8 cellular contexts compared by ENCODE assay signal in genomic region chr7:3038011-3038410, GRCh38. TPM values are rescaled to one million over a fixed set of nuclear protein-coding genes. Genes with fewer than 3 reads are reported as not detected.
DNase-seq lines count a peak whose midpoint lies in the region; ATAC-seq lines count a peak whose summit lies in the region.
"Not testable (repeated sequence)": the region's sequence is repeated elsewhere in the genome, so short reads cannot be mapped to it uniquely, and the experiment has no call there.

No MANE protein-coding gene starts in this region.

- H3K9me3 Mint-ChIP-seq in CD4-positive, CD25-positive, alpha-beta regulatory T cell; activated CD4-positive, alpha-beta T cell treated with anti-CD3 and anti-CD28 coated beads for 36 hours (ENCODE audit: low read depth); activated naive CD4-positive, alpha-beta T cell treated with anti-CD3 and anti-CD28 coated beads, Interleukin-2, amount 10 ng/mL, durations not matched to agents 7 days and 5 days; central memory CD8-positive, alpha-beta T cell; naive thymus-derived CD4-positive, alpha-beta T cell; stimulated activated naive CD8-positive, alpha-beta T cell treated with anti-CD3 and anti-CD28 coated beads, Interleukin-15, Interleukin-2, amounts not matched to agents 100 ng/mL and 50 ng/mL, for 24 hours: not testable (repeated sequence)

- H3K4me3 ChIP-seq in CD4-positive, CD25-positive, alpha-beta regulatory T cell (ENCODE audit: low read depth, low read length); naive thymus-derived CD4-positive, alpha-beta T cell (ENCODE audit: low read length): not testable (repeated sequence)

- H3K27ac ChIP-seq in CD4-positive, CD25-positive, alpha-beta regulatory T cell (ENCODE audit: insufficient read depth, low read length, poor library complexity, severe bottlenecking); naive thymus-derived CD4-positive, alpha-beta T cell (ENCODE audit: low read depth, low read length): not testable (repeated sequence)

- not testable (repeated sequence) for H3K27me3 ChIP-seq in CD4-positive, CD25-positive, alpha-beta regulatory T cell (ENCODE audit: control insufficient read depth, insufficient read depth, low read length); naive thymus-derived CD4-positive, alpha-beta T cell (ENCODE audit: control insufficient read depth in 2 of 2, insufficient read depth in 2 of 2, low read length in 2 of 2)

- not testable (repeated sequence) for H3K9me3 ChIP-seq in CD4-positive, CD25-positive, alpha-beta regulatory T cell (ENCODE audit: control insufficient read depth in 2 of 2, low read length in 2 of 2); naive thymus-derived CD4-positive, alpha-beta T cell (ENCODE audit: control insufficient read depth in 2 of 3, low read length in 3 of 3)

- H3K27me3 Mint-ChIP-seq in CD4-positive, CD25-positive, alpha-beta regulatory T cell; activated CD4-positive, alpha-beta T cell treated with anti-CD3 and anti-CD28 coated beads for 36 hours; activated naive CD4-positive, alpha-beta T cell treated with anti-CD3 and anti-CD28 coated beads, Interleukin-2, amount 10 ng/mL, durations not matched to agents 7 days and 5 days; central memory CD8-positive, alpha-beta T cell; naive thymus-derived CD4-positive, alpha-beta T cell; stimulated activated naive CD8-positive, alpha-beta T cell treated with anti-CD3 and anti-CD28 coated beads, Interleukin-15, Interleukin-2, amounts not matched to agents 100 ng/mL and 50 ng/mL, for 24 hours: not testable (repeated sequence)

- peaks cover 45% of the 10 kb centered on the region for H3K4me1 ChIP-seq in CD4-positive, CD25-positive, alpha-beta regulatory T cell (ENCODE audit: control insufficient read depth, insufficient read depth, low read length, poor library complexity, severe bottlenecking)
- peaks cover 29 to 44% of the 10 kb centered on the region in 2 donors for H3K4me1 ChIP-seq in naive thymus-derived CD4-positive, alpha-beta T cell (ENCODE audit: control insufficient read depth in 2 of 2, insufficient read depth in 2 of 2, low read length in 2 of 2)

- not testable (repeated sequence) for ATAC-seq in CD4-positive, CD25-positive, alpha-beta regulatory T cell (ENCODE audit: low read depth in 2 of 2); activated CD4-positive, alpha-beta T cell treated with anti-CD3 and anti-CD28 coated beads for 36 hours; central memory CD8-positive, alpha-beta T cell (replicated peaks; ENCODE audit: extremely low read depth, poor library complexity, severe bottlenecking); naive thymus-derived CD4-positive, alpha-beta T cell

- peaks cover 29 to 73% (median 54%) of the 10 kb centered on the region in 4 donors for H3K4me1 Mint-ChIP-seq in CD4-positive, CD25-positive, alpha-beta regulatory T cell
- H3K4me1 Mint-ChIP-seq in activated CD4-positive, alpha-beta T cell treated with anti-CD3 and anti-CD28 coated beads for 36 hours: peaks cover 63% of the 10 kb centered on the region
- H3K4me1 Mint-ChIP-seq in activated naive CD4-positive, alpha-beta T cell treated with anti-CD3 and anti-CD28 coated beads, Interleukin-2, amount 10 ng/mL, durations not matched to agents 7 days and 5 days: peaks cover 62% of the 10 kb centered on the region
- H3K4me1 Mint-ChIP-seq in central memory CD8-positive, alpha-beta T cell: peaks cover 81% of the 10 kb centered on the region
- H3K4me1 Mint-ChIP-seq in naive thymus-derived CD4-positive, alpha-beta T cell: peaks cover 55 to 85% (median 67%) of the 10 kb centered on the region in 7 donors
- peaks cover 75% of the 10 kb centered on the region for H3K4me1 Mint-ChIP-seq in stimulated activated naive CD8-positive, alpha-beta T cell treated with anti-CD3 and anti-CD28 coated beads, Interleukin-15, Interleukin-2, amounts not matched to agents 100 ng/mL and 50 ng/mL, for 24 hours (ENCODE audit: low read depth)

- H3K36me3 Mint-ChIP-seq in CD4-positive, CD25-positive, alpha-beta regulatory T cell: peaks cover 36% of the 10 kb centered on the region
- H3K36me3 Mint-ChIP-seq in activated CD4-positive, alpha-beta T cell treated with anti-CD3 and anti-CD28 coated beads for 36 hours (ENCODE audit: low read depth): peaks cover 56% of the 10 kb centered on the region
- H3K36me3 Mint-ChIP-seq in activated naive CD4-positive, alpha-beta T cell treated with anti-CD3 and anti-CD28 coated beads, Interleukin-2, amount 10 ng/mL, durations not matched to agents 7 days and 5 days: peaks cover 45% of the 10 kb centered on the region
- peaks cover 34% of the 10 kb centered on the region for H3K36me3 Mint-ChIP-seq in central memory CD8-positive, alpha-beta T cell (ENCODE audit: insufficient read depth)
- H3K36me3 Mint-ChIP-seq in naive thymus-derived CD4-positive, alpha-beta T cell: peaks cover 0 to 45% (median 29%) of the 10 kb centered on the region in 5 donors
- H3K36me3 Mint-ChIP-seq in stimulated activated naive CD8-positive, alpha-beta T cell treated with anti-CD3 and anti-CD28 coated beads, Interleukin-15, Interleukin-2, amounts not matched to agents 100 ng/mL and 50 ng/mL, for 24 hours (ENCODE audit: low read depth): peaks cover 58% of the 10 kb centered on the region

- H3K27ac Mint-ChIP-seq in CD4-positive, CD25-positive, alpha-beta regulatory T cell: peak overlapping the region in 2 of 3 donors; percentile 63 to 70
- peak overlapping the region; percentile 79 for H3K27ac Mint-ChIP-seq in activated CD4-positive, alpha-beta T cell treated with anti-CD3 and anti-CD28 coated beads for 36 hours
- peak overlapping the region; percentile 44 for H3K27ac Mint-ChIP-seq in activated naive CD4-positive, alpha-beta T cell treated with anti-CD3 and anti-CD28 coated beads, Interleukin-2, amount 10 ng/mL, durations not matched to agents 7 days and 5 days
- peak overlapping the region; percentile 91 for H3K27ac Mint-ChIP-seq in central memory CD8-positive, alpha-beta T cell (ENCODE audit: low read depth)
- H3K27ac Mint-ChIP-seq in naive thymus-derived CD4-positive, alpha-beta T cell: peak overlapping the region; percentile 17 to 90 (median 77)
- peak overlapping the region; percentile 21 for H3K27ac Mint-ChIP-seq in stimulated activated naive CD8-positive, alpha-beta T cell treated with anti-CD3 and anti-CD28 coated beads, Interleukin-15, Interleukin-2, amounts not matched to agents 100 ng/mL and 50 ng/mL, for 24 hours

- intact Hi-C loops in activated CD4-positive, alpha-beta T cell treated with anti-CD3 and anti-CD28 coated beads for 36 hours (cut with DNase I, micrococcal nuclease); naive thymus-derived CD4-positive, alpha-beta T cell (cut with micrococcal nuclease): not testable (repeated sequence)

- DNase-seq in CD4-positive, CD25-positive, alpha-beta regulatory T cell; activated CD4-positive, alpha-beta T cell treated with anti-CD3 and anti-CD28 coated beads for 36 hours; activated naive CD4-positive, alpha-beta T cell treated with anti-CD3 and anti-CD28 coated beads, Interleukin-2, amount 10 ng/mL, durations not matched to agents 7 days and 5 days; central memory CD8-positive, alpha-beta T cell (ENCODE audit: low spot score in 2 of 2); naive thymus-derived CD4-positive, alpha-beta T cell: not testable (repeated sequence)
- peak; percentile 12 to 21 for DNase-seq in NCI-H524 (lab: John Stamatoyannopoulos, UW)
- DNase-seq in activated CD8-positive, alpha-beta memory T cell treated with anti-CD3 and anti-CD28 coated beads, Interleukin-2, amount 50 U/mL, for 48 hours: peak; percentile 34

- POLR2A ChIA-PET in activated CD4-positive, alpha-beta T cell treated with anti-CD3 and anti-CD28 coated beads for 36 hours (lab: Charles Lee): interaction anchor here (0.7 kb wide), 1 partner anchor 71 kb away, joined by 3 read pairs; no protein-coding TSS in a partner anchor
- POLR2A ChIA-PET in naive thymus-derived CD4-positive, alpha-beta T cell (lab: Charles Lee): not testable (repeated sequence)

- peak overlapping the region in 1 of 4 donors; percentile 72 for H3K4me3 Mint-ChIP-seq in CD4-positive, CD25-positive, alpha-beta regulatory T cell
- H3K4me3 Mint-ChIP-seq in activated CD4-positive, alpha-beta T cell treated with anti-CD3 and anti-CD28 coated beads for 36 hours; activated naive CD4-positive, alpha-beta T cell treated with anti-CD3 and anti-CD28 coated beads, Interleukin-2, amount 10 ng/mL, durations not matched to agents 7 days and 5 days: not testable (repeated sequence)
- peak overlapping the region; percentile 14 for H3K4me3 Mint-ChIP-seq in central memory CD8-positive, alpha-beta T cell
- H3K4me3 Mint-ChIP-seq in naive thymus-derived CD4-positive, alpha-beta T cell: peak overlapping the region in 8 of 10 donors; percentile 33 to 96 (median 55)
- peak overlapping the region; percentile 5 for H3K4me3 Mint-ChIP-seq in stimulated activated naive CD8-positive, alpha-beta T cell treated with anti-CD3 and anti-CD28 coated beads, Interleukin-15, Interleukin-2, amounts not matched to agents 100 ng/mL and 50 ng/mL, for 24 hours

- peaks cover 17% of the 10 kb centered on the region for H3K36me3 ChIP-seq in CD4-positive, CD25-positive, alpha-beta regulatory T cell (ENCODE audit: control insufficient read depth, insufficient read depth, low read length)
- H3K36me3 ChIP-seq in naive thymus-derived CD4-positive, alpha-beta T cell (ENCODE audit: control insufficient read depth in 2 of 3, insufficient read depth in 3 of 3, low read length in 3 of 3): not testable (repeated sequence)

- CTCF ChIA-PET in activated CD4-positive, alpha-beta T cell treated with anti-CD3 and anti-CD28 coated beads for 36 hours (lab: Charles Lee); activated naive CD4-positive, alpha-beta T cell treated with anti-CD3 and anti-CD28 coated beads, Interleukin-2, amount 10 ng/mL, durations not matched to agents 7 days and 5 days (lab: Charles Lee); naive thymus-derived CD4-positive, alpha-beta T cell (lab: Charles Lee): not testable (repeated sequence)

RNA-seq across cellular contexts. Expression of gene CARD11, which starts 5.7 kb away (rescaled TPM):
- 118 TPM for total RNA-seq in CD4-positive, CD25-positive, alpha-beta regulatory T cell
- 10 to 100 TPM in 2 of 4 donors, 1 to 10 TPM in 2; 7.1 to 11.6 (median 10.0) TPM for polyA plus RNA-seq in CD4-positive, CD25-positive, alpha-beta regulatory T cell
- total RNA-seq in activated CD4-positive, alpha-beta T cell treated with anti-CD3 and anti-CD28 coated beads for 36 hours: 100 to 1,000 TPM; 108 to 118 TPM
- total RNA-seq in naive thymus-derived CD4-positive, alpha-beta T cell: 100 to 1,000 TPM; 112 to 136 (median 118) TPM
- 10 to 100 TPM; 13.3 to 44.5 TPM for polyA plus RNA-seq in naive thymus-derived CD4-positive, alpha-beta T cell

Comparison
In these comparisons a context has a peak if more than half of its experiments do, and no peak if none do; other contexts are left out.
1. H3K27ac Mint-ChIP-seq: peak in every context shown above with its lines; median percentile 91 in central memory CD8-positive, alpha-beta T cell; 79 in activated CD4-positive, alpha-beta T cell treated with anti-CD3 and anti-CD28 coated beads for 36 hours; 77 in naive thymus-derived CD4-positive, alpha-beta T cell; 66 in CD4-positive, CD25-positive, alpha-beta regulatory T cell; 44 in activated naive CD4-positive, alpha-beta T cell treated with anti-CD3 and anti-CD28 coated beads, Interleukin-2, amount 10 ng/mL, durations not matched to agents 7 days and 5 days; 21 in stimulated activated naive CD8-positive, alpha-beta T cell treated with anti-CD3 and anti-CD28 coated beads, Interleukin-15, Interleukin-2, amounts not matched to agents 100 ng/mL and 50 ng/mL, for 24 hours.